Comparison of ENCODE assay signal across 24 cellular contexts in genomic region chr3:154568064-154568463, GRCh38.
DNase-seq lines count a peak whose midpoint lies in the region; ATAC-seq, FAIRE-seq and TF ChIP-seq lines count a peak whose summit lies in the region.
"Had no signal": no experiment of that assay in that cellular context is flagged by ENCODE, and none has a peak within 500 bp of the region (broad histone marks: within the 10 kb centered on the region; RNA-seq: fewer than 3 reads in every experiment).

No MANE protein-coding gene starts in this region.

- H3K9me3 ChIP-seq in HepG2 (ENCODE audit: low read length), result no peaks in the 10 kb centered on the region
- H3K9me3 ChIP-seq in right lobe of liver, result no peaks in the 10 kb centered on the region
- H3K9me3 ChIP-seq in IMR-90 (ENCODE audit: control insufficient read depth, insufficient read depth, low read length), result peaks cover 2% of the 10 kb centered on the region; the same call in 1 of the 2 replicates
- no peaks in the 10 kb centered on the region for H3K9me3 ChIP-seq in H1 (ENCODE audit: insufficient read depth in 2 of 2, low read depth in 1 of 2, low read length in 1 of 2)
- no peaks in the 10 kb centered on the region for H3K9me3 ChIP-seq in OCI-LY7 (ENCODE audit: low read length)
- H3K9me3 ChIP-seq: BLaER1, HAP-1 had no signal

- no peak overlapping the region for H3K14ac ChIP-seq in IMR-90 (replicated peaks; ENCODE audit: low read depth, low read length)
- H3K14ac ChIP-seq in H1 (ENCODE audit: insufficient read length), result no peak overlapping the region

- H2AFZ ChIP-seq in HepG2 (ENCODE audit: low read length) (no peak overlapping the region), IMR-90 (replicated peaks; ENCODE audit: low read length, poor library complexity) (no peak overlapping the region), H1 (ENCODE audit: low read length) (0 out of 2 replicates have a peak overlapping the region, but pooled peaks have one; percentile 34), OCI-LY7 (ENCODE audit: low read length) (no peak overlapping the region)
- H2AFZ ChIP-seq: GM23248 had no signal

- intact Hi-C loops in HepG2 (cut with micrococcal nuclease; ENCODE audit: unreplicated experiment) (no loop called here), right lobe of liver (cut with DNase I) (no loop called here), IMR-90 (cut with micrococcal nuclease) (no loop called here), MCF 10A (cut with micrococcal nuclease) (no loop called here), OCI-LY7 (cut with micrococcal nuclease; ENCODE audit: unreplicated experiment) (no loop called here)
- intact Hi-C loops in activated CD4-positive, alpha-beta T cell treated with anti-CD3 and anti-CD28 coated beads, Interleukin-2, amount 10 ng/mL, durations not matched to agents 24 days and 14 days (cut with micrococcal nuclease), result no loop called here

- no peak overlapping the region for H2BK12ac ChIP-seq in H1 (ENCODE audit: low read depth, low read length)

- H2BK120ac ChIP-seq in IMR-90 (ENCODE audit: low read depth, low read length) (no peak overlapping the region), H1 (replicated peaks; ENCODE audit: low read depth, low read length) (no peak overlapping the region)

- no peaks in the 10 kb centered on the region for H3K9me1 ChIP-seq in IMR-90 (ENCODE audit: insufficient read depth, low read length)

- H3K36me3 Mint-ChIP-seq in neural crest cell (ENCODE audit: low read depth) (no peaks in the 10 kb centered on the region), MCF 10A (ENCODE audit: insufficient read depth, unreplicated experiment) (no peaks in the 10 kb centered on the region)
- H3K36me3 Mint-ChIP-seq in activated CD4-positive, alpha-beta T cell treated with anti-CD3 and anti-CD28 coated beads, Interleukin-2, amount 10 ng/mL, durations not matched to agents 24 days and 14 days (ENCODE audit: low read depth), result no peaks in the 10 kb centered on the region
- H3K36me3 Mint-ChIP-seq: CD4-positive, CD25-positive, alpha-beta regulatory T cell; CD8-positive, alpha-beta T cell had no signal

- no peak overlapping the region for H2AK9ac ChIP-seq in IMR-90 (replicated peaks; ENCODE audit: low read depth, low read length, poor library complexity)

- in situ Hi-C loops in HepG2 (cut with HindIII; ENCODE audit: extremely low pct_ligation_motif_present, low pct_unique_long_range_greater_than_20kb) (no loop called here), IMR-90 (cut with MboI; ENCODE audit: low sequenced_read_pairs) (loop anchor here (25.0 kb wide), 1 partner anchor 769 kb away; no protein-coding TSS in a partner anchor)

- no peak for FAIRE-seq in HepG2 (lab: Jason Lieb, UNC)
- no peak for FAIRE-seq in H1 (lab: Jason Lieb, UNC)
- FAIRE-seq: D721Med, GM12878, GM19239, H54 had no signal

- TF ChIP-seq POLR2A in HepG2 (IDR thresholded peaks at IDR 0.05; ENCODE audit: insufficient read depth in 1 of 2, low read depth in 2 of 2, low read length in 2 of 2) (no peak), right lobe of liver (IDR thresholded peaks at IDR 0.05) (no peak), IMR-90 (IDR thresholded peaks at IDR 0.05; ENCODE audit: low read depth, low read length) (no peak), H1 (IDR thresholded peaks at IDR 0.05; ENCODE audit: control extremely low read depth in 1 of 2, low read depth in 2 of 2, low read length in 2 of 2) (no peak)

- WGBS in HepG2 (ENCODE audit: low lambda C conversion rate), result 4% methylated on average over 3 of the region's 3 CpGs
- WGBS in right lobe of liver (ENCODE audit: insufficient coverage, low coverage, low lambda C conversion rate, missing lambda C conversion rate), result 55% methylated on average over 3 of the region's 3 CpGs
- WGBS in IMR-90 (ENCODE audit: extremely low coverage in 2 of 2, insufficient read length in 1 of 2), 2 experiments, result no CpG with 5 or more reads among the region's 3 CpGs
- WGBS in H1 (ENCODE audit: extremely low coverage in 1 of 2, insufficient coverage in 1 of 2, insufficient read length in 1 of 2, insufficient replicate concordance in 2 of 2, low coverage in 1 of 2, low lambda C conversion rate in 2 of 2, missing lambda C conversion rate in 1 of 2), 2 experiments, result 96% methylated on average over 3 of the region's 3 CpGs; no CpG with 5 or more reads in 1 of the 2 experiments

- H3K4ac ChIP-seq in IMR-90 (ENCODE audit: low read depth, low read length) (no peak overlapping the region), H1 (replicated peaks; ENCODE audit: insufficient read length, low read depth, low read length) (no peak overlapping the region)

- CTCF ChIA-PET in HepG2 (lab: Yijun Ruan, JAX; ENCODE audit: low intra/inter-chr PET ratio, low total read pairs), result no interaction called here
- CTCF ChIA-PET in IMR-90 (lab: Yijun Ruan, JAX), result no interaction called here
- CTCF ChIA-PET in H1 (lab: Charles Lee; ENCODE audit: partially characterized antibody), result interaction anchor here (0.6 to 2.1 kb wide), 4 partner anchors 16 to 289 kb away, joined by 3 to 6 read pairs (median 4); no protein-coding TSS in a partner anchor
- CTCF ChIA-PET in MCF 10A (lab: Yijun Ruan, JAX), result interaction anchor here (0.7 kb wide), 1 partner anchor 196 kb away, joined by 3 read pairs; no protein-coding TSS in a partner anchor
- CTCF ChIA-PET in OCI-LY7 (lab: Charles Lee; ENCODE audit: unreplicated experiment), result no interaction called here

- no peaks in the 10 kb centered on the region for H3K9me3 Mint-ChIP-seq in neural crest cell
- no peaks in the 10 kb centered on the region for H3K9me3 Mint-ChIP-seq in activated CD4-positive, alpha-beta T cell treated with anti-CD3 and anti-CD28 coated beads, Interleukin-2, amount 10 ng/mL, durations not matched to agents 24 days and 14 days
- H3K9me3 Mint-ChIP-seq in MCF 10A (ENCODE audit: unreplicated experiment), result peaks cover 7% of the 10 kb centered on the region
- H3K9me3 Mint-ChIP-seq: CD8-positive, alpha-beta T cell had no signal

- POLR2A ChIA-PET in HepG2 (lab: Yijun Ruan, JAX), result no interaction called here
- POLR2A ChIA-PET in IMR-90 (lab: Charles Lee; ENCODE audit: unreplicated experiment), result no interaction called here
- POLR2A ChIA-PET in H1 (lab: Charles Lee; ENCODE audit: partially characterized antibody), result no interaction called here
- POLR2A ChIA-PET in MCF 10A (lab: Yijun Ruan, JAX), result interaction anchor here (0.7 kb wide), 1 partner anchor 887 kb away, joined by 3 read pairs; no protein-coding TSS in a partner anchor
- POLR2A ChIA-PET in OCI-LY7 (lab: Charles Lee), result interaction anchor here (0.6 kb wide), 2 partner anchors 754 to 1096 kb away, joined by 3 read pairs; no protein-coding TSS in a partner anchor

- TF ChIP-seq CTCF in HepG2 (CRISPR knock-in tag; IDR thresholded peaks at IDR 0.05) (no peak), right lobe of liver (IDR thresholded peaks at IDR 0.05) (no peak), IMR-90 (conservative IDR thresholded peaks at IDR 0.05; ENCODE audit: low read depth, low read length) (no peak), H1 (IDR thresholded peaks at IDR 0.05; ENCODE audit: control extremely low read depth in 1 of 3, insufficient read depth in 1 of 3, low read depth in 1 of 3, low read length in 3 of 3) (no peak), neural crest cell (conservative IDR thresholded peaks at IDR 0.05) (no peak), MCF 10A (IDR thresholded peaks at IDR 0.05; ENCODE audit: unreplicated experiment) (no peak), OCI-LY7 (conservative IDR thresholded peaks at IDR 0.05; ENCODE audit: low read length) (no peak)

- no peak overlapping the region for H2BK20ac ChIP-seq in IMR-90 (ENCODE audit: low read depth, low read length)
- H2BK20ac ChIP-seq in H1 (ENCODE audit: low read length), result no peak overlapping the region

- no peak overlapping the region for H3K4me3 Mint-ChIP-seq in neural crest cell
- no peak overlapping the region for H3K4me3 Mint-ChIP-seq in activated CD4-positive, alpha-beta T cell treated with anti-CD3 and anti-CD28 coated beads, Interleukin-2, amount 10 ng/mL, durations not matched to agents 24 days and 14 days
- no peak overlapping the region for H3K4me3 Mint-ChIP-seq in MCF 10A (ENCODE audit: unreplicated experiment)
- H3K4me3 Mint-ChIP-seq: B cell; CD4-positive, CD25-positive, alpha-beta regulatory T cell; CD8-positive, alpha-beta T cell; HFFc6 had no signal

- TF ChIP-seq RAD21 in HepG2 (CRISPR knock-in tag; IDR thresholded peaks at IDR 0.05) (no peak), IMR-90 (IDR thresholded peaks at IDR 0.05; ENCODE audit: low read length) (no peak), H1 (IDR thresholded peaks at IDR 0.05 in 1 of 2, conservative IDR thresholded peaks at IDR 0.05 in 1 of 2; ENCODE audit: low read depth in 2 of 2, low read length in 2 of 2) (no peak)

- H3K27ac Mint-ChIP-seq in neural crest cell (ENCODE audit: unreplicated experiment) (peak overlapping the region; percentile 1), MCF 10A (ENCODE audit: low read depth, unreplicated experiment) (no peak overlapping the region)
- no peak overlapping the region for H3K27ac Mint-ChIP-seq in activated CD4-positive, alpha-beta T cell treated with anti-CD3 and anti-CD28 coated beads, Interleukin-2, amount 10 ng/mL, durations not matched to agents 24 days and 14 days
- H3K27ac Mint-ChIP-seq: B cell; CD4-positive, CD25-positive, alpha-beta regulatory T cell; CD8-positive, alpha-beta T cell; HFFc6 had no signal

- H3K56ac ChIP-seq in IMR-90 (ENCODE audit: extremely low read depth, insufficient read depth, low read length), result no peak overlapping the region
- no peak overlapping the region for H3K56ac ChIP-seq in H1 (replicated peaks; ENCODE audit: insufficient read length, low read depth, low read length)

- H3K27ac ChIP-seq in HepG2 (ENCODE audit: extremely low read length, insufficient read depth, low read length) (no peak overlapping the region), right lobe of liver (no peak overlapping the region), IMR-90 (ENCODE audit: insufficient read depth, low read length) (no peak overlapping the region), H1 (ENCODE audit: low read depth, low read length) (no peak overlapping the region), OCI-LY7 (ENCODE audit: low read depth, low read length, poor library complexity, severe bottlenecking) (no peak overlapping the region)
- H3K27ac ChIP-seq: BLaER1, C4-2B, GM23248 had no signal

- dilution Hi-C loops in IMR-90 (cut with HindIII; ENCODE audit: low sequenced_read_pairs, unreplicated experiment), result no loop called here

- H3K27me3 Mint-ChIP-seq in neural crest cell (ENCODE audit: low read depth) (no peaks in the 10 kb centered on the region), MCF 10A (ENCODE audit: insufficient read depth, unreplicated experiment) (no peaks in the 10 kb centered on the region)
- no peaks in the 10 kb centered on the region for H3K27me3 Mint-ChIP-seq in activated CD4-positive, alpha-beta T cell treated with anti-CD3 and anti-CD28 coated beads, Interleukin-2, amount 10 ng/mL, durations not matched to agents 24 days and 14 days
- H3K27me3 Mint-ChIP-seq: B cell; CD4-positive, CD25-positive, alpha-beta regulatory T cell had no signal

- H2AK5ac ChIP-seq in IMR-90 (ENCODE audit: low read depth, low read length) (no peak overlapping the region), H1 (ENCODE audit: low read depth, low read length) (no peak overlapping the region)

- H4K5ac ChIP-seq in IMR-90 (ENCODE audit: low read depth, low read length) (no peak overlapping the region), H1 (ENCODE audit: insufficient read length, low read depth, low read length) (no peak overlapping the region)

- H3K23ac ChIP-seq in IMR-90 (ENCODE audit: low read depth, low read length) (no peak overlapping the region), H1 (ENCODE audit: insufficient read length) (no peak overlapping the region)

- H4K91ac ChIP-seq in IMR-90 (ENCODE audit: insufficient read depth, low read depth, low read length), result no peak overlapping the region
- H4K91ac ChIP-seq in H1 (replicated peaks; ENCODE audit: insufficient read length, low read length), result no peak overlapping the region

- H3K79me2 ChIP-seq in HepG2 (ENCODE audit: insufficient read depth, low read length) (no peaks in the 10 kb centered on the region), H1 (ENCODE audit: control insufficient read depth in 1 of 2, insufficient read depth in 2 of 2, low read length in 2 of 2) (no peaks in the 10 kb centered on the region), OCI-LY7 (ENCODE audit: insufficient read depth, low read depth, low read length) (no peaks in the 10 kb centered on the region)

- H3K36me3 ChIP-seq in HepG2 (replicated peaks in 1 of 2; ENCODE audit: control insufficient read depth in 1 of 2, insufficient read depth in 2 of 2, low read length in 2 of 2), result no peaks in the 10 kb centered on the region
- no peaks in the 10 kb centered on the region for H3K36me3 ChIP-seq in right lobe of liver
- no peaks in the 10 kb centered on the region for H3K36me3 ChIP-seq in IMR-90 (ENCODE audit: control insufficient read depth, insufficient read depth, low read length)
- H3K36me3 ChIP-seq in H1 (ENCODE audit: control insufficient read depth in 2 of 4, insufficient read depth in 4 of 4, low read length in 3 of 4), result no peaks in the 10 kb centered on the region
- no peaks in the 10 kb centered on the region for H3K36me3 ChIP-seq in OCI-LY7 (ENCODE audit: insufficient read depth, low read length)
- H3K36me3 ChIP-seq: BLaER1, HAP-1 had no signal

- H3K4me2 ChIP-seq in HepG2 (ENCODE audit: low read depth, low read length) (no peak overlapping the region), IMR-90 (ENCODE audit: low read depth, low read length) (no peak overlapping the region), H1 (ENCODE audit: insufficient read depth in 1 of 2, low read depth in 2 of 2, low read length in 2 of 2) (no peak overlapping the region), OCI-LY7 (ENCODE audit: low read length) (no peak overlapping the region)
- H3K4me2 ChIP-seq: BLaER1 had no signal

- H3K18ac ChIP-seq in IMR-90 (ENCODE audit: low read depth, low read length) (no peak overlapping the region), H1 (ENCODE audit: extremely low read depth, low read length) (no peak overlapping the region)

- H2BK15ac ChIP-seq in IMR-90 (ENCODE audit: low read depth, low read length), result no peak overlapping the region
- no peak overlapping the region for H2BK15ac ChIP-seq in H1 (ENCODE audit: low read length)

- H2BK5ac ChIP-seq in IMR-90 (ENCODE audit: low read depth, low read length, poor library complexity, severe bottlenecking) (no peak overlapping the region), H1 (ENCODE audit: low read depth, low read length) (no peak overlapping the region)

- H3K4me1 Mint-ChIP-seq in neural crest cell (peaks cover 7% of the 10 kb centered on the region), MCF 10A (ENCODE audit: insufficient read depth, unreplicated experiment) (no peaks in the 10 kb centered on the region)
- H3K4me1 Mint-ChIP-seq in activated CD4-positive, alpha-beta T cell treated with anti-CD3 and anti-CD28 coated beads, Interleukin-2, amount 10 ng/mL, durations not matched to agents 24 days and 14 days, result no peaks in the 10 kb centered on the region
- H3K4me1 Mint-ChIP-seq: B cell; CD4-positive, CD25-positive, alpha-beta regulatory T cell had no signal

- DNase-seq in HepG2 (ENCODE audit: low spot score), result no peak
- no peak for DNase-seq in right lobe of liver
- no peak for DNase-seq in IMR-90
- no peak for DNase-seq in H1 (ENCODE audit: low read depth in 1 of 2, low spot score in 2 of 2)
- no peak for DNase-seq in neural crest cell (ENCODE audit: low read depth, low spot score)
- DNase-seq in activated CD4-positive, alpha-beta T cell treated with anti-CD3 and anti-CD28 coated beads, Interleukin-2, amount 10 ng/mL, durations not matched to agents 24 days and 14 days, result no peak
- DNase-seq in MCF 10A (ENCODE audit: unreplicated experiment), result no peak
- no peak for DNase-seq in OCI-LY7 (ENCODE audit: low spot score)
- DNase-seq: CD4-positive, CD25-positive, alpha-beta regulatory T cell; CD8-positive, alpha-beta T cell; DMS 273 treated with DMSO at 0.1 percent for 48 hours; DMS79; EL; GDM1; GM23248; HFFc6 had no signal

- no peaks in the 10 kb centered on the region for H3K27me3 ChIP-seq in HepG2 (ENCODE audit: control insufficient read depth in 1 of 2, insufficient read depth in 2 of 2, low read length in 2 of 2)
- no peaks in the 10 kb centered on the region for H3K27me3 ChIP-seq in right lobe of liver
- no peaks in the 10 kb centered on the region for H3K27me3 ChIP-seq in IMR-90 (ENCODE audit: control insufficient read depth, insufficient read depth, low read length)
- H3K27me3 ChIP-seq in H1 (replicated peaks in 1 of 4; ENCODE audit: control insufficient read depth in 3 of 4, extremely low read depth in 1 of 4, insufficient read depth in 3 of 4, low read length in 3 of 4), result no peaks in the 10 kb centered on the region
- H3K27me3 ChIP-seq: BLaER1 had no signal

- ATAC-seq in HepG2, result no peak
- ATAC-seq in right lobe of liver, result no peak
- no peak for ATAC-seq in IMR-90 (ENCODE audit: low read depth)
- ATAC-seq: CD8-positive, alpha-beta T cell; GM12878 had no signal

- no peaks in the 10 kb centered on the region for H3K79me1 ChIP-seq in IMR-90 (ENCODE audit: low read depth in 1 of 2, low read length in 2 of 2)
- no peaks in the 10 kb centered on the region for H3K79me1 ChIP-seq in H1 (ENCODE audit: low read depth, low read length)

- no peak overlapping the region for H4K8ac ChIP-seq in IMR-90 (ENCODE audit: low read depth in 2 of 2, low read length in 2 of 2)
- no peak overlapping the region for H4K8ac ChIP-seq in H1 (ENCODE audit: extremely low read depth, insufficient read depth, low read length)

- H4K20me1 ChIP-seq in HepG2 (ENCODE audit: insufficient read depth, low read length) (no peaks in the 10 kb centered on the region), IMR-90 (ENCODE audit: insufficient read depth, low read length) (no peaks in the 10 kb centered on the region), H1 (replicated peaks in 1 of 2; ENCODE audit: control insufficient read depth in 1 of 2, insufficient read depth in 2 of 2, low read length in 2 of 2) (no peaks in the 10 kb centered on the region), OCI-LY7 (ENCODE audit: insufficient read depth, low read length) (no peaks in the 10 kb centered on the region)
- H4K20me1 ChIP-seq: BLaER1 had no signal

- no peak overlapping the region for H3K9ac ChIP-seq in HepG2 (ENCODE audit: insufficient read depth, low read depth, low read length)
- no peak overlapping the region for H3K9ac ChIP-seq in IMR-90 (ENCODE audit: low read depth, low read length)
- no peak overlapping the region for H3K9ac ChIP-seq in H1 (replicated peaks in 1 of 4; ENCODE audit: extremely low read depth in 1 of 4, low read depth in 3 of 4, low read length in 3 of 4)
- H3K9ac ChIP-seq: BLaER1, GM23248 had no signal

- H3K4me3 ChIP-seq in HepG2 (replicated peaks in 1 of 3; ENCODE audit: insufficient read depth in 1 of 3, low read depth in 2 of 3, low read length in 3 of 3) (no peak overlapping the region), right lobe of liver (no peak overlapping the region), IMR-90 (ENCODE audit: insufficient read depth, low read depth, low read length) (no peak overlapping the region), H1 (ENCODE audit: extremely low read depth in 1 of 4, insufficient read depth in 2 of 4, low read depth in 3 of 4, low read length in 4 of 4) (no peak overlapping the region), OCI-LY7 (ENCODE audit: low read depth, low read length, poor library complexity, severe bottlenecking) (no peak overlapping the region)
- H3K4me3 ChIP-seq: BLaER1, GM12878, GM23248, HAP-1 had no signal

- TF ChIP-seq EP300 in HepG2 (IDR thresholded peaks at IDR 0.05; ENCODE audit: low read depth in 2 of 2, low read length in 2 of 2) (no peak), HepG2 (CRISPR knock-in tag; IDR thresholded peaks at IDR 0.05; ENCODE audit: borderline replicate concordance) (no peak), H1 (IDR thresholded peaks at IDR 0.05; ENCODE audit: borderline replicate concordance in 1 of 2, low read depth in 2 of 2, low read length in 2 of 2) (no peak)

- BruUV-seq in HepG2 (replicated peaks; lab: Mats Ljungman, UMichigan) (no TSS peak), IMR-90 (replicated peaks; lab: Mats Ljungman, UMichigan) (no TSS peak), MCF 10A (replicated peaks; lab: Mats Ljungman, UMichigan) (no TSS peak), OCI-LY7 (replicated peaks; lab: Mats Ljungman, UMichigan) (no TSS peak)

- H3K4me1 ChIP-seq in HepG2 (ENCODE audit: insufficient read depth, low read length) (no peaks in the 10 kb centered on the region), right lobe of liver (no peaks in the 10 kb centered on the region), IMR-90 (ENCODE audit: control insufficient read depth, insufficient read depth, low read length) (no peaks in the 10 kb centered on the region), H1 (replicated peaks in 1 of 4; ENCODE audit: control insufficient read depth in 3 of 4, insufficient read depth in 4 of 4, low read length in 3 of 4) (no peaks in the 10 kb centered on the region), OCI-LY7 (ENCODE audit: insufficient read depth, low read length, poor library complexity, severe bottlenecking) (no peaks in the 10 kb centered on the region)
- H3K4me1 ChIP-seq: BLaER1, HAP-1 had no signal

- H3K9me2 ChIP-seq in OCI-LY7 (ENCODE audit: insufficient read depth, low read length), result no peaks in the 10 kb centered on the region

- H3K23me2 ChIP-seq in H1 (ENCODE audit: low read depth, low read length), result no peaks in the 10 kb centered on the region; the same call in 1 of the 2 replicates

Comparison
In these comparisons a context has a peak if more than half of its experiments do, and no peak if none do; other contexts are left out.
1. CTCF ChIA-PET loops: an anchor here in H1 (0.6 to 2.1 kb wide) and MCF 10A (0.7 kb wide); none called in HepG2, IMR-90 and OCI-LY7.
2. POLR2A ChIA-PET loops: an anchor here in MCF 10A (0.7 kb wide) and OCI-LY7 (0.6 kb wide); none called in HepG2, IMR-90 and H1.
3. Of the 41 proteins assayed by ChIP-seq in both HepG2 and H1: peak only in HepG2: MAFK; only in H1: none; in both: none; in neither: 40.